ENCODE assay signal across 1 cellular context in the genomic region with DNA sequence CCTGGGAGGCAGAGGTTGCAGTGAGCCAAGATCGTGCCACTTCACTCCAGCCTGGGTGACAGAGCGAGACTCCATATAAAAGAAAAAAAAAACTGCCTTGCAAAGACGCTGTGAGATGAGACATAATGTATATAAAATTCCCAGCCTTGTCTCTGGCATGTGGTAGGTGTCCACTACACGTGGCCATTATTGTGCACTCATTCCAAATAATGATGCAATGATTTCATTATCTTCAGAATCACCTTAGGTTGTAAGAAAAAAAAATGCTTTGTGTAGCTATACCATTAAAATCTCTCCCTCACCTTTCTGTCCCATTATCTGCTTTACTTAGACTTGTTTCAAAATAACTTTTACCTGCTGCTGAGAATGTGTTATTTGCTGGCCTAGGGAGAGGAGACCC.
A peak's percentile ranks its signal among the peaks of the same experiment; 100 is the strongest.
TF ChIP-seq lines count a peak whose summit lies in the region.

No MANE protein-coding gene starts in this region.

TF ChIP-seq in HepG2, 621 proteins besides CTCF, POLR2A, EP300 and RAD21:
- TF ChIP-seq SETDB1 (CRISPR knock-in tag; IDR thresholded peaks at IDR 0.05; ENCODE audit: borderline replicate concordance) (no peak), ATF7 (IDR thresholded peaks at IDR 0.05) (0 out of 2 replicates have a peak, but pooled peaks have one; percentile 26), ATF7 (CRISPR knock-in tag; IDR thresholded peaks at IDR 0.05) (no peak), SMAD3 (CRISPR knock-in tag; IDR thresholded peaks at IDR 0.05) (no peak), ZNF749 (CRISPR knock-in tag; IDR thresholded peaks at IDR 0.05; ENCODE audit: borderline replicate concordance) (no peak), ZNF775 (CRISPR knock-in tag; IDR thresholded peaks at IDR 0.05; ENCODE audit: borderline replicate concordance) (no peak), ASH2L (IDR thresholded peaks at IDR 0.05; ENCODE audit: insufficient read length, low read depth, low read length) (no peak), ZNF530 (CRISPR knock-in tag; IDR thresholded peaks at IDR 0.05; ENCODE audit: low read depth) (no peak), XRCC5 (optimal IDR thresholded peaks at IDR 0.05; ENCODE audit: low read length) (no peak), ZNF670 (CRISPR knock-in tag; IDR thresholded peaks at IDR 0.05; ENCODE audit: borderline replicate concordance) (no peak), PHF8 (CRISPR knock-in tag; IDR thresholded peaks at IDR 0.05) (no peak), CEBPB (IDR thresholded peaks at IDR 0.05; ENCODE audit: borderline replicate concordance, low read depth, low read length) (peak; percentile 32; the same call in 1 of the 2 replicates), KLF13 (CRISPR knock-in tag; IDR thresholded peaks at IDR 0.05) (no peak), ETV5 (CRISPR knock-in tag; IDR thresholded peaks at IDR 0.05; ENCODE audit: borderline replicate concordance) (no peak), ZNF75D (CRISPR knock-in tag; IDR thresholded peaks at IDR 0.05; ENCODE audit: borderline replicate concordance) (no peak), IKZF4 (CRISPR knock-in tag; IDR thresholded peaks at IDR 0.05; ENCODE audit: borderline replicate concordance, low read depth, not compliant biosample characterization) (no peak), ZNF605 (CRISPR knock-in tag; IDR thresholded peaks at IDR 0.05) (no peak), NAIF1 (CRISPR knock-in tag; IDR thresholded peaks at IDR 0.05; ENCODE audit: borderline replicate concordance) (no peak), HNRNPL (IDR thresholded peaks at IDR 0.05; ENCODE audit: low read depth, low read length) (no peak), CREM (IDR thresholded peaks at IDR 0.05) (no peak), CREM (CRISPR knock-in tag; IDR thresholded peaks at IDR 0.05) (no peak), MAF1 (CRISPR knock-in tag; IDR thresholded peaks at IDR 0.05; ENCODE audit: borderline replicate concordance) (no peak)
- TF ChIP-seq, protein P1, sequence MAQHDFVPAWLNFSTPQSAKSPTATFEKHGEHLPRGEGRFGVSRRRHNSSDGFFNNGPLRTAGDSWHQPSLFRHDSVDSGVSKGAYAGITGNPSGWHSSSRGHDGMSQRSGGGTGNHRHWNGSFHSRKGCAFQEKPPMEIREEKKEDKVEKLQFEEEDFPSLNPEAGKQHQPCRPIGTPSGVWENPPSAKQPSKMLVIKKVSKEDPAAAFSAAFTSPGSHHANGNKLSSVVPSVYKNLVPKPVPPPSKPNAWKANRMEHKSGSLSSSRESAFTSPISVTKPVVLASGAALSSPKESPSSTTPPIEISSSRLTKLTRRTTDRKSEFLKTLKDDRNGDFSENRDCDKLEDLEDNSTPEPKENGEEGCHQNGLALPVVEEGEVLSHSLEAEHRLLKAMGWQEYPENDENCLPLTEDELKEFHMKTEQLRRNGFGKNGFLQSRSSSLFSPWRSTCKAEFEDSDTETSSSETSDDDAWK (CRISPR knock-in tag; IDR thresholded peaks at IDR 0.05) = no peak
- TF ChIP-seq, protein P2, sequence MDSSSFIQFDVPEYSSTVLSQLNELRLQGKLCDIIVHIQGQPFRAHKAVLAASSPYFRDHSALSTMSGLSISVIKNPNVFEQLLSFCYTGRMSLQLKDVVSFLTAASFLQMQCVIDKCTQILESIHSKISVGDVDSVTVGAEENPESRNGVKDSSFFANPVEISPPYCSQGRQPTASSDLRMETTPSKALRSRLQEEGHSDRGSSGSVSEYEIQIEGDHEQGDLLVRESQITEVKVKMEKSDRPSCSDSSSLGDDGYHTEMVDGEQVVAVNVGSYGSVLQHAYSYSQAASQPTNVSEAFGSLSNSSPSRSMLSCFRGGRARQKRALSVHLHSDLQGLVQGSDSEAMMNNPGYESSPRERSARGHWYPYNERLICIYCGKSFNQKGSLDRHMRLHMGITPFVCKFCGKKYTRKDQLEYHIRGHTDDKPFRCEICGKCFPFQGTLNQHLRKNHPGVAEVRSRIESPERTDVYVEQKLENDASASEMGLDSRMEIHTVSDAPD (CRISPR knock-in tag; IDR thresholded peaks at IDR 0.05) = no peak
- TF ChIP-seq, protein P3, sequence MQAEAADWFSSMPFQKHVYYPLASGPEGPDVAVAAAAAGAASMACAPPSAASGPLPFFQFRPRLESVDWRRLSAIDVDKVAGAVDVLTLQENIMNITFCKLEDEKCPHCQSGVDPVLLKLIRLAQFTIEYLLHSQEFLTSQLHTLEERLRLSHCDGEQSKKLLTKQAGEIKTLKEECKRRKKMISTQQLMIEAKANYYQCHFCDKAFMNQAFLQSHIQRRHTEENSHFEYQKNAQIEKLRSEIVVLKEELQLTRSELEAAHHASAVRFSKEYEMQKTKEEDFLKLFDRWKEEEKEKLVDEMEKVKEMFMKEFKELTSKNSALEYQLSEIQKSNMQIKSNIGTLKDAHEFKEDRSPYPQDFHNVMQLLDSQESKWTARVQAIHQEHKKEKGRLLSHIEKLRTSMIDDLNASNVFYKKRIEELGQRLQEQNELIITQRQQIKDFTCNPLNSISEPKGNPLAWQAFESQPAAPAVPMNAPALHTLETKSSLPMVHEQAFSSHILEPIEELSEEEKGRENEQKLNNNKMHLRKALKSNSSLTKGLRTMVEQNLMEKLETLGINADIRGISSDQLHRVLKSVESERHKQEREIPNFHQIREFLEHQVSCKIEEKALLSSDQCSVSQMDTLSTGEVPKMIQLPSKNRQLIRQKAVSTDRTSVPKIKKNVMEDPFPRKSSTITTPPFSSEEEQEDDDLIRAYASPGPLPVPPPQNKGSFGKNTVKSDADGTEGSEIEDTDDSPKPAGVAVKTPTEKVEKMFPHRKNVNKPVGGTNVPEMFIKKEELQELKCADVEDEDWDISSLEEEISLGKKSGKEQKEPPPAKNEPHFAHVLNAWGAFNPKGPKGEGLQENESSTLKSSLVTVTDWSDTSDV (CRISPR knock-in tag; IDR thresholded peaks at IDR 0.05) = no peak
- TF ChIP-seq, protein P4, sequence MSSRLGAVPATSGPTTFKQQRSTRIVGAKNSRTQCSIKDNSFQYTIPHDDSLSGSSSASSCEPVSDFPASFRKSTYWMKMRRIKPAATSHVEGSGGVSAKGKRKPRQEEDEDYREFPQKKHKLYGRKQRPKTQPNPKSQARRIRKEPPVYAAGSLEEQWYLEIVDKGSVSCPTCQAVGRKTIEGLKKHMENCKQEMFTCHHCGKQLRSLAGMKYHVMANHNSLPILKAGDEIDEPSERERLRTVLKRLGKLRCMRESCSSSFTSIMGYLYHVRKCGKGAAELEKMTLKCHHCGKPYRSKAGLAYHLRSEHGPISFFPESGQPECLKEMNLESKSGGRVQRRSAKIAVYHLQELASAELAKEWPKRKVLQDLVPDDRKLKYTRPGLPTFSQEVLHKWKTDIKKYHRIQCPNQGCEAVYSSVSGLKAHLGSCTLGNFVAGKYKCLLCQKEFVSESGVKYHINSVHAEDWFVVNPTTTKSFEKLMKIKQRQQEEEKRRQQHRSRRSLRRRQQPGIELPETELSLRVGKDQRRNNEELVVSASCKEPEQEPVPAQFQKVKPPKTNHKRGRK (CRISPR knock-in tag; IDR thresholded peaks at IDR 0.05) = no peak
- TF ChIP-seq, protein P5, sequence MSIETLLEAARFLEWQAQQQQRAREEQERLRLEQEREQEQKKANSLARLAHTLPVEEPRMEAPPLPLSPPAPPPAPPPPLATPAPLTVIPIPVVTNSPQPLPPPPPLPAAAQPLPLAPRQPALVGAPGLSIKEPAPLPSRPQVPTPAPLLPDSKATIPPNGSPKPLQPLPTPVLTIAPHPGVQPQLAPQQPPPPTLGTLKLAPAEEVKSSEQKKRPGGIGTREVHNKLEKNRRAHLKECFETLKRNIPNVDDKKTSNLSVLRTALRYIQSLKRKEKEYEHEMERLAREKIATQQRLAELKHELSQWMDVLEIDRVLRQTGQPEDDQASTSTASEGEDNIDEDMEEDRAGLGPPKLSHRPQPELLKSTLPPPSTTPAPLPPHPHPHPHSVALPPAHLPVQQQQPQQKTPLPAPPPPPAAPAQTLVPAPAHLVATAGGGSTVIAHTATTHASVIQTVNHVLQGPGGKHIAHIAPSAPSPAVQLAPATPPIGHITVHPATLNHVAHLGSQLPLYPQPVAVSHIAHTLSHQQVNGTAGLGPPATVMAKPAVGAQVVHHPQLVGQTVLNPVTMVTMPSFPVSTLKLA (IDR thresholded peaks at IDR 0.05) = peak; percentile 81
